In genomic region chr15:38646716-38647115, GRCh38 we compare ENCODE assay signal across 18 cellular contexts.
"Had no signal": no experiment of that assay in that cellular context is flagged by ENCODE, and none has a peak within 500 bp of the region (broad histone marks: within the 10 kb centered on the region; RNA-seq: fewer than 3 reads in every experiment).

No MANE protein-coding gene starts in this region.

- H3K27ac ChIP-seq: cardiac muscle cell, gastroesophageal sphincter, left ventricle myocardium inferior, sigmoid colon, SK-N-MC had no signal

- H3K27ac Mint-ChIP-seq: memory B cell; stimulated activated naive B cell treated with anti-CD40 and anti-IgM and Interleukin-4, amounts not matched to agents 10 μg/mL and 1 μg/mL and 100 μg/mL, for 72 hours; T-helper 1 cell treated with Interleukin-12 subunit alpha and Interleukin-12 subunit beta and Interleukin-4 antibody, amounts not matched to agents 30 μg/mL and 1 μg/mL, for 36 hours; type B pancreatic cell had no signal

- H3K4me3 Mint-ChIP-seq: memory B cell; stimulated activated naive B cell treated with anti-CD40 and anti-IgM and Interleukin-4, amounts not matched to agents 10 μg/mL and 1 μg/mL and 100 μg/mL, for 72 hours; T-helper 1 cell treated with Interleukin-12 subunit alpha and Interleukin-12 subunit beta and Interleukin-4 antibody, amounts not matched to agents 30 μg/mL and 1 μg/mL, for 36 hours; type B pancreatic cell had no signal

- H3K27me3 Mint-ChIP-seq: memory B cell; stimulated activated naive B cell treated with anti-CD40 and anti-IgM and Interleukin-4, amounts not matched to agents 10 μg/mL and 1 μg/mL and 100 μg/mL, for 72 hours; type B pancreatic cell had no signal

- ATAC-seq: gastroesophageal sphincter; stimulated activated naive B cell treated with anti-CD40 and anti-IgM and Interleukin-4, amounts not matched to agents 10 μg/mL and 1 μg/mL and 100 μg/mL, for 72 hours had no signal

- H3K36me3 ChIP-seq: cardiac muscle cell, gastroesophageal sphincter, left ventricle myocardium inferior, sigmoid colon had no signal

- H3K36me3 Mint-ChIP-seq: memory B cell; stimulated activated naive B cell treated with anti-CD40 and anti-IgM and Interleukin-4, amounts not matched to agents 10 μg/mL and 1 μg/mL and 100 μg/mL, for 72 hours; type B pancreatic cell had no signal

- H3K9me3 Mint-ChIP-seq: memory B cell; stimulated activated naive B cell treated with anti-CD40 and anti-IgM and Interleukin-4, amounts not matched to agents 10 μg/mL and 1 μg/mL and 100 μg/mL, for 72 hours; type B pancreatic cell had no signal

- H3K4me1 ChIP-seq: gastroesophageal sphincter, left ventricle myocardium inferior, sigmoid colon had no signal

- DNase-seq: activated CD4-positive, alpha-beta T cell treated with anti-CD3 and anti-CD28 coated beads, Interleukin-2, amount 50 U/mL, for 48 hours; activated CD4-positive, CD25-positive, alpha-beta regulatory T cell; activated CD8-positive, alpha-beta memory T cell treated with anti-CD3 and anti-CD28 coated beads, Interleukin-2, amount 50 U/mL, for 48 hours; activated effector memory CD4-positive, alpha-beta T cell treated with Interleukin-2 at 50 U/mL for 16 hours; cortex of kidney; effector CD8-positive, alpha-beta T cell; left ventricle myocardium inferior; sigmoid colon; stimulated activated CD4-positive, alpha-beta T cell treated with anti-CD3 and anti-CD28 coated beads, Interleukin-2, amount 100 ng/mL, for 24 hours; stimulated activated naive B cell treated with anti-CD40 and anti-IgM and Interleukin-4, amounts not matched to agents 10 μg/mL and 1 μg/mL and 100 μg/mL, for 72 hours had no signal

- H3K27me3 ChIP-seq: cardiac muscle cell, sigmoid colon had no signal

- FAIRE-seq: astrocyte, keratinocyte had no signal

- H3K4me3 ChIP-seq: cardiac muscle cell, gastroesophageal sphincter, left ventricle myocardium inferior, sigmoid colon, SK-N-MC had no signal
